Comparison of ENCODE assay signal across 27 cellular contexts in genomic region chr1:183996036-183996376, GRCh38. TPM values are rescaled to one million over a fixed set of nuclear protein-coding genes. Genes with fewer than 3 reads are reported as not detected.
DNase-seq lines count a peak whose midpoint lies in the region; ATAC-seq and TF ChIP-seq lines count a peak whose summit lies in the region.
"Had no signal": no experiment of that assay in that cellular context is flagged by ENCODE, and none has a peak within 500 bp of the region (broad histone marks: within the 10 kb centered on the region; RNA-seq: fewer than 3 reads in every experiment).

No MANE protein-coding gene starts in this region.

- intact Hi-C loops in activated CD4-positive, alpha-beta T cell treated with anti-CD3 and anti-CD28 coated beads, Interleukin-2, amount 10 ng/mL, durations not matched to agents 24 days and 14 days (cut with micrococcal nuclease) = no loop called here
- intact Hi-C loops in activated CD4-positive, alpha-beta T cell treated with anti-CD3 and anti-CD28 coated beads for 36 hours (cut with DNase I, micrococcal nuclease) = loop anchor here in 1 of 2 experiments (10.0 kb wide), 1 partner anchor 61 kb away; no protein-coding TSS in a partner anchor

- no peak overlapping the region for H3K27ac ChIP-seq in endodermal cell (ENCODE audit: low read depth, low read length)
- H3K27ac ChIP-seq: 22Rv1, body of pancreas, HL-60, lower lobe of right lung, testis, vagina had no signal

- H3K36me3 Mint-ChIP-seq in activated CD4-positive, alpha-beta T cell treated with anti-CD3 and anti-CD28 coated beads, Interleukin-2, amount 10 ng/mL, durations not matched to agents 24 days and 14 days (ENCODE audit: low read depth) = no peaks in the 10 kb centered on the region
- H3K36me3 Mint-ChIP-seq in activated CD4-positive, alpha-beta T cell treated with anti-CD3 and anti-CD28 coated beads for 36 hours (ENCODE audit: low read depth) = no peaks in the 10 kb centered on the region
- no peaks in the 10 kb centered on the region for H3K36me3 Mint-ChIP-seq in endodermal cell (ENCODE audit: low read depth)
- H3K36me3 Mint-ChIP-seq in progenitor cell of endocrine pancreas (ENCODE audit: insufficient read depth) = no peaks in the 10 kb centered on the region
- no peaks in the 10 kb centered on the region for H3K36me3 Mint-ChIP-seq in activated T-cell treated with anti-CD3 and anti-CD28 coated beads, Interleukin-2, amount 50 U/mL, for 72 hours (ENCODE audit: insufficient read depth in 2 of 2)
- H3K36me3 Mint-ChIP-seq: IgD-negative memory B cell had no signal

- H3K27me3 ChIP-seq in endodermal cell (ENCODE audit: control insufficient read depth, insufficient read depth, low read length, poor library complexity, severe bottlenecking) = no peaks in the 10 kb centered on the region
- H3K27me3 ChIP-seq: body of pancreas, testis, vagina had no signal

- peaks cover 11% of the 10 kb centered on the region for H3K4me1 ChIP-seq in endodermal cell (ENCODE audit: control insufficient read depth, insufficient read depth, low read length)
- H3K4me1 ChIP-seq: lower lobe of right lung, testis, vagina had no signal

- CTCF ChIA-PET in activated CD4-positive, alpha-beta T cell treated with anti-CD3 and anti-CD28 coated beads for 36 hours (lab: Charles Lee) = no interaction called here

- no peaks in the 10 kb centered on the region for H3K36me3 ChIP-seq in endodermal cell (ENCODE audit: control insufficient read depth, insufficient read depth, low read length)
- H3K36me3 ChIP-seq: lower lobe of right lung, vagina had no signal

- ATAC-seq in activated CD4-positive, alpha-beta T cell treated with anti-CD3 and anti-CD28 coated beads for 36 hours = no peak
- no peak for ATAC-seq in activated T-cell treated with anti-CD3 and anti-CD28 coated beads, Interleukin-2, amount 50 U/mL, for 72 hours (replicated peaks in 1 of 2)
- no peak for ATAC-seq in HG02885 (IDR thresholded peaks at IDR 0.05; ENCODE audit: poor library complexity, unreplicated experiment)

- H3K9me3 Mint-ChIP-seq in activated CD4-positive, alpha-beta T cell treated with anti-CD3 and anti-CD28 coated beads, Interleukin-2, amount 10 ng/mL, durations not matched to agents 24 days and 14 days = no peaks in the 10 kb centered on the region
- no peaks in the 10 kb centered on the region for H3K9me3 Mint-ChIP-seq in activated CD4-positive, alpha-beta T cell treated with anti-CD3 and anti-CD28 coated beads for 36 hours (ENCODE audit: low read depth)
- peaks cover 4% of the 10 kb centered on the region for H3K9me3 Mint-ChIP-seq in endodermal cell
- no peaks in the 10 kb centered on the region for H3K9me3 Mint-ChIP-seq in progenitor cell of endocrine pancreas (ENCODE audit: low read depth)
- H3K9me3 Mint-ChIP-seq in activated T-cell treated with anti-CD3 and anti-CD28 coated beads, Interleukin-2, amount 50 U/mL, for 72 hours = peaks cover 0 to under 1% of the 10 kb centered on the region in 2 donors
- H3K9me3 Mint-ChIP-seq: activated T-cell treated with anti-CD3 and anti-CD28 coated beads, Interleukin-2, amount 50 U/mL, for 24 hours; HFFc6; IgD-negative memory B cell had no signal

- H3K4me3 ChIP-seq in endodermal cell (ENCODE audit: low read length) = peak overlapping the region; percentile 11
- H3K4me3 ChIP-seq: body of pancreas, lower lobe of right lung, testis, vagina had no signal

- no peaks in the 10 kb centered on the region for H3K9me3 ChIP-seq in endodermal cell (ENCODE audit: control insufficient read depth, low read length)
- H3K9me3 ChIP-seq: body of pancreas, lower lobe of right lung, testis, vagina had no signal

- 84 to 88% methylated on average over 1 to 4 of the region's 4 CpGs for WGBS in endodermal cell (ENCODE audit: insufficient coverage in 1 of 2, insufficient read length in 1 of 2), 2 experiments

- H3K4me1 Mint-ChIP-seq in activated CD4-positive, alpha-beta T cell treated with anti-CD3 and anti-CD28 coated beads, Interleukin-2, amount 10 ng/mL, durations not matched to agents 24 days and 14 days = peaks cover 3% of the 10 kb centered on the region
- peaks cover 7% of the 10 kb centered on the region for H3K4me1 Mint-ChIP-seq in activated CD4-positive, alpha-beta T cell treated with anti-CD3 and anti-CD28 coated beads for 36 hours
- H3K4me1 Mint-ChIP-seq in endodermal cell (peaks cover 27% of the 10 kb centered on the region), progenitor cell of endocrine pancreas (ENCODE audit: low read depth) (peaks cover 20% of the 10 kb centered on the region)
- peaks cover 9% of the 10 kb centered on the region for H3K4me1 Mint-ChIP-seq in activated T-cell treated with anti-CD3 and anti-CD28 coated beads, Interleukin-2, amount 50 U/mL, for 72 hours (ENCODE audit: low read depth)

- DNase-seq in activated CD4-positive, alpha-beta T cell treated with anti-CD3 and anti-CD28 coated beads, Interleukin-2, amount 10 ng/mL, durations not matched to agents 24 days and 14 days = peak; percentile 38
- no peak for DNase-seq in activated CD4-positive, alpha-beta T cell treated with anti-CD3 and anti-CD28 coated beads for 36 hours
- DNase-seq in NCI-H226 = peak; percentile 16
- no peak for DNase-seq in endodermal cell
- no peak for DNase-seq in progenitor cell of endocrine pancreas (ENCODE audit: low spot score, unreplicated experiment)
- no peak for DNase-seq in activated T-cell treated with anti-CD3 and anti-CD28 coated beads, Interleukin-2, amount 50 U/mL, for 72 hours
- no peak for DNase-seq in NCI-H2171 (lab: John Stamatoyannopoulos, UW)
- DNase-seq: activated CD8-positive, alpha-beta memory T cell treated with anti-CD3 and anti-CD28 coated beads for 24 hours; activated T-cell treated with anti-CD3 and anti-CD28 coated beads, Interleukin-2, amount 50 U/mL, for 24 hours; effector CD8-positive, alpha-beta T cell; HFFc6; NCI-H1105 treated with DMSO at 0.1 percent for 48 hours; NCI-H2029 treated with DMSO at 0.1 percent for 48 hours; NCI-H774; RPMI8226; stimulated activated CD4-positive, alpha-beta T cell treated with anti-CD3 and anti-CD28 coated beads, Interleukin-15, amount 100 ng/mL, for 24 hours; stimulated activated naive CD4-positive, alpha-beta T cell treated with Interleukin-2 at 50 U/mL for 16 hours; testis had no signal

- POLR2A ChIA-PET in activated CD4-positive, alpha-beta T cell treated with anti-CD3 and anti-CD28 coated beads for 36 hours (lab: Charles Lee) = no interaction called here

- no peak for TF ChIP-seq CTCF in endodermal cell (conservative IDR thresholded peaks at IDR 0.05)
- no peak for TF ChIP-seq CTCF in progenitor cell of endocrine pancreas (IDR thresholded peaks at IDR 0.05; ENCODE audit: unreplicated experiment)

- peak overlapping the region; percentile 17 for H3K9ac ChIP-seq in endodermal cell (ENCODE audit: extremely low read depth, low read length, poor library complexity, severe bottlenecking)

- H3K27me3 Mint-ChIP-seq in activated CD4-positive, alpha-beta T cell treated with anti-CD3 and anti-CD28 coated beads, Interleukin-2, amount 10 ng/mL, durations not matched to agents 24 days and 14 days = peaks cover 9% of the 10 kb centered on the region
- H3K27me3 Mint-ChIP-seq in activated CD4-positive, alpha-beta T cell treated with anti-CD3 and anti-CD28 coated beads for 36 hours = no peaks in the 10 kb centered on the region
- H3K27me3 Mint-ChIP-seq in endodermal cell (ENCODE audit: insufficient read depth) (peaks cover 59% of the 10 kb centered on the region), progenitor cell of endocrine pancreas (no peaks in the 10 kb centered on the region)
- H3K27me3 Mint-ChIP-seq in activated T-cell treated with anti-CD3 and anti-CD28 coated beads, Interleukin-2, amount 50 U/mL, for 72 hours (ENCODE audit: low read depth) = no peaks in the 10 kb centered on the region
- H3K27me3 Mint-ChIP-seq: activated T-cell treated with anti-CD3 and anti-CD28 coated beads, Interleukin-2, amount 50 U/mL, for 24 hours had no signal

- no peak overlapping the region for H3K4me3 Mint-ChIP-seq in activated CD4-positive, alpha-beta T cell treated with anti-CD3 and anti-CD28 coated beads, Interleukin-2, amount 10 ng/mL, durations not matched to agents 24 days and 14 days
- H3K4me3 Mint-ChIP-seq in activated CD4-positive, alpha-beta T cell treated with anti-CD3 and anti-CD28 coated beads for 36 hours = no peak overlapping the region
- H3K4me3 Mint-ChIP-seq in endodermal cell = no peak overlapping the region
- peak overlapping the region; percentile 17 for H3K4me3 Mint-ChIP-seq in progenitor cell of endocrine pancreas (ENCODE audit: low read depth)
- no peak overlapping the region for H3K4me3 Mint-ChIP-seq in activated T-cell treated with anti-CD3 and anti-CD28 coated beads, Interleukin-2, amount 50 U/mL, for 72 hours
- H3K4me3 Mint-ChIP-seq: activated T-cell treated with anti-CD3 and anti-CD28 coated beads, Interleukin-2, amount 50 U/mL, for 24 hours; HFFc6; IgD-negative memory B cell; T-helper 1 cell treated with Interleukin-12 subunit alpha and Interleukin-12 subunit beta and Interleukin-4 antibody, amounts not matched to agents 30 μg/mL and 1 μg/mL, for 36 hours had no signal

- no peak overlapping the region for H3K27ac Mint-ChIP-seq in activated CD4-positive, alpha-beta T cell treated with anti-CD3 and anti-CD28 coated beads, Interleukin-2, amount 10 ng/mL, durations not matched to agents 24 days and 14 days
- no peak overlapping the region for H3K27ac Mint-ChIP-seq in activated CD4-positive, alpha-beta T cell treated with anti-CD3 and anti-CD28 coated beads for 36 hours
- H3K27ac Mint-ChIP-seq in endodermal cell (peak overlapping the region; percentile 87), progenitor cell of endocrine pancreas (peak overlapping the region; percentile 79)
- no peak overlapping the region for H3K27ac Mint-ChIP-seq in activated T-cell treated with anti-CD3 and anti-CD28 coated beads, Interleukin-2, amount 50 U/mL, for 72 hours
- H3K27ac Mint-ChIP-seq: activated T-cell treated with anti-CD3 and anti-CD28 coated beads, Interleukin-2, amount 50 U/mL, for 24 hours; HFFc6; IgD-negative memory B cell; T-helper 1 cell treated with Interleukin-12 subunit alpha and Interleukin-12 subunit beta and Interleukin-4 antibody, amounts not matched to agents 30 μg/mL and 1 μg/mL, for 36 hours had no signal

RNA-seq across cellular contexts. Expression of gene COLGALT2, which starts 41.5 kb away (rescaled TPM):
- 1.3 and 1.7 TPM in 2 replicates for total RNA-seq in activated CD4-positive, alpha-beta T cell treated with anti-CD3 and anti-CD28 coated beads, Interleukin-2, amount 10 ng/mL, durations not matched to agents 24 days and 14 days
- total RNA-seq in activated CD4-positive, alpha-beta T cell treated with anti-CD3 and anti-CD28 coated beads for 36 hours = 1 to 10 TPM; 1.7 to 1.8 TPM
- total RNA-seq in endodermal cell = 1 to 10 TPM; 1.9 to 2.3 TPM
- 11.8 TPM for polyA plus RNA-seq in endodermal cell (2013, experiment 1 of 2)
- polyA plus RNA-seq in endodermal cell (2013, experiment 2 of 2) = 10.1 TPM
- 1.6 and 1.7 TPM in 2 replicates for total RNA-seq in progenitor cell of endocrine pancreas
- total RNA-seq in activated T-cell treated with anti-CD3 and anti-CD28 coated beads, Interleukin-2, amount 50 U/mL, for 72 hours = 10 to 100 TPM in 1 of 2 donors, 1 to 10 TPM in 1; 7.6 to 10.7 TPM
- polyA plus RNA-seq: IgD-negative memory B cell, keratinocyte had no signal

RNA-seq across cellular contexts. Expression of gene TSEN15, which starts 55.5 kb away (rescaled TPM):
- 44.9 and 48.3 TPM in 2 replicates for total RNA-seq in activated CD4-positive, alpha-beta T cell treated with anti-CD3 and anti-CD28 coated beads, Interleukin-2, amount 10 ng/mL, durations not matched to agents 24 days and 14 days
- 10 to 100 TPM; 44.1 to 47.3 TPM for total RNA-seq in activated CD4-positive, alpha-beta T cell treated with anti-CD3 and anti-CD28 coated beads for 36 hours
- 10 to 100 TPM; 20.4 to 22.5 TPM for total RNA-seq in endodermal cell
- 54.5 TPM for polyA plus RNA-seq in endodermal cell (2013, experiment 1 of 2)
- 44.5 TPM for polyA plus RNA-seq in endodermal cell (2013, experiment 2 of 2)
- 22.4 and 23.7 TPM in 2 replicates for total RNA-seq in progenitor cell of endocrine pancreas
- total RNA-seq in activated T-cell treated with anti-CD3 and anti-CD28 coated beads, Interleukin-2, amount 50 U/mL, for 72 hours = 10 to 100 TPM; 74.2 to 82.3 TPM

Comparison
In these comparisons a context has a peak if more than half of its experiments do, and no peak if none do; other contexts are left out.
1. DNase-seq: peak in activated CD4-positive, alpha-beta T cell treated with anti-CD3 and anti-CD28 coated beads, Interleukin-2, amount 10 ng/mL, durations not matched to agents 24 days and 14 days (single experiment) and NCI-H226 (single experiment); none in activated CD4-positive, alpha-beta T cell treated with anti-CD3 and anti-CD28 coated beads for 36 hours (single experiment), endodermal cell (single experiment), progenitor cell of endocrine pancreas (single experiment), activated T-cell treated with anti-CD3 and anti-CD28 coated beads, Interleukin-2, amount 50 U/mL, for 72 hours (0 of 2) and NCI-H2171 (single experiment).
2. H3K27ac Mint-ChIP-seq: peak in endodermal cell (single experiment) and progenitor cell of endocrine pancreas (single experiment); none in activated CD4-positive, alpha-beta T cell treated with anti-CD3 and anti-CD28 coated beads, Interleukin-2, amount 10 ng/mL, durations not matched to agents 24 days and 14 days (single experiment), activated CD4-positive, alpha-beta T cell treated with anti-CD3 and anti-CD28 coated beads for 36 hours (single experiment) and activated T-cell treated with anti-CD3 and anti-CD28 coated beads, Interleukin-2, amount 50 U/mL, for 72 hours (single experiment).